8 cellular contexts compared by ENCODE assay signal in genomic region chr2:240567137-240567871, GRCh38. TPM values are rescaled to one million over a fixed set of nuclear protein-coding genes. Genes with fewer than 3 reads are reported as not detected.
DNase-seq lines count a peak whose midpoint lies in the region; ATAC-seq and TF ChIP-seq lines count a peak whose summit lies in the region.

No MANE protein-coding gene starts in this region.

- in situ Hi-C loops in KBM-7 (cut with MboI; ENCODE audit: low pct_unique_long_range_greater_than_20kb, low sequenced_read_pairs), result no loop called here

- H3K9me3 Mint-ChIP-seq in WTC11 (no peaks in the 10 kb centered on the region), naive B cell (no peaks in the 10 kb centered on the region)

- TF ChIP-seq CTCF in WTC11 (IDR thresholded peaks at IDR 0.05), result no peak

- CTCF ChIA-PET in WTC11 (lab: Charles Lee), result interaction anchor here (1.0 to 3.3 kb wide), 6 partner anchors 10 to 137 kb away, joined by 3 to 40 read pairs (median 14); partner anchors contain the start of genes ANKMY1 and CAPN10

- no peaks in the 10 kb centered on the region for H3K36me3 ChIP-seq in endocrine pancreas (ENCODE audit: control insufficient read depth, insufficient read depth, low read length)

- H3K4me3 Mint-ChIP-seq in WTC11 (peak overlapping the region; percentile 69), naive B cell (peak overlapping the region; percentile 82 to 94 (median 90))

- POLR2A ChIA-PET in WTC11 (lab: Charles Lee), result interaction anchor here (1.0 kb wide), 1 partner anchor 19 kb away, joined by 3 read pairs; the partner anchor contains the start of gene CAPN10

- H3K27me3 ChIP-seq in endocrine pancreas (ENCODE audit: control insufficient read depth, insufficient read depth, low read length), result no peaks in the 10 kb centered on the region

- DNase-seq in KBM-7 (peak; percentile 20), WTC11 (ENCODE audit: low spot score) (peak; percentile 10), naive B cell (peak; percentile 20), OCI-M2 (lab: John Stamatoyannopoulos, UW; ENCODE audit: unreplicated experiment) (no peak), GM19238 (ENCODE audit: insufficient read length, low spot score) (no peak), SW480 (ENCODE audit: low spot score) (no peak)

- H3K4me1 Mint-ChIP-seq in WTC11 (peaks cover 20% of the 10 kb centered on the region), naive B cell (peaks cover 54 to 74% (median 71%) of the 10 kb centered on the region in 3 donors)

- no peak overlapping the region for H3K27ac Mint-ChIP-seq in WTC11
- peak overlapping the region; percentile 80 to 96 (median 92) for H3K27ac Mint-ChIP-seq in naive B cell

- H3K4me1 ChIP-seq in endocrine pancreas (ENCODE audit: control insufficient read depth, insufficient read depth, low read length), result peaks cover 6% of the 10 kb centered on the region

- H3K9me3 ChIP-seq in endocrine pancreas (ENCODE audit: control insufficient read depth, low read length), result no peaks in the 10 kb centered on the region

- H3K36me3 Mint-ChIP-seq in WTC11, result no peaks in the 10 kb centered on the region
- no peaks in the 10 kb centered on the region for H3K36me3 Mint-ChIP-seq in naive B cell

- ATAC-seq in WTC11 (no peak), naive B cell (ENCODE audit: low read depth in 2 of 2) (no peak), HG03354 (IDR thresholded peaks at IDR 0.05; ENCODE audit: poor library complexity, severe bottlenecking, unreplicated experiment) (no peak)

- H3K4me3 ChIP-seq in endocrine pancreas (ENCODE audit: control insufficient read depth, insufficient read depth, low read length), result peak overlapping the region; percentile 6

- peak overlapping the region; percentile 22 for H3K9ac ChIP-seq in endocrine pancreas (ENCODE audit: control insufficient read depth, insufficient read depth, low read length)

- H3K27me3 Mint-ChIP-seq in WTC11 (ENCODE audit: low read depth) (peaks cover 28% of the 10 kb centered on the region), naive B cell (no peaks in the 10 kb centered on the region)

TF ChIP-seq in WTC11, 78 proteins besides CTCF, POLR2A, EP300 and RAD21:
- peak; percentile 30; the same call in 1 of the 2 replicates for TF ChIP-seq GABPB1 (CRISPR knock-in tag; IDR thresholded peaks at IDR 0.05)
- TF ChIP-seq ZNF232 (CRISPR knock-in tag; IDR thresholded peaks at IDR 0.05), result no peak
- no peak for TF ChIP-seq SMAD3 (CRISPR knock-in tag; IDR thresholded peaks at IDR 0.05; ENCODE audit: borderline replicate concordance)
- TF ChIP-seq RELA (CRISPR knock-in tag; IDR thresholded peaks at IDR 0.05; ENCODE audit: borderline replicate concordance), result peak; percentile 33; the same call in 1 of the 2 replicates

RNA-seq across cellular contexts. Expression of gene RNPEPL1, which starts 1.0 kb away (rescaled TPM):
- total RNA-seq in WTC11 (2021), result 18.8 to 20.5 TPM (median 19.4 TPM) in 3 replicates
- polyA plus RNA-seq in naive B cell (ENCODE audit: low read depth in 6 of 6), result 10 to 100 TPM; 15.6 to 44.3 (median 28.3) TPM

RNA-seq across cellular contexts. Expression of gene DUSP28, which starts 7.1 kb away (rescaled TPM):
- total RNA-seq in WTC11 (2021), result 2.2 to 2.3 TPM (median 2.2 TPM) in 3 replicates
- polyA plus RNA-seq in naive B cell (ENCODE audit: low read depth in 6 of 6), result 10 to 100 TPM; 20.5 to 39.0 (median 24.7) TPM

RNA-seq across cellular contexts. Expression of gene ANKMY1, which starts 9.5 kb away (rescaled TPM):
- total RNA-seq in WTC11 (2021), result 4.6 to 7.8 TPM (median 5.2 TPM) in 3 replicates
- 10 to 100 TPM in 2 of 6 donors, 1 to 10 TPM in 4; 5.8 to 21.1 (median 8.9) TPM for polyA plus RNA-seq in naive B cell (ENCODE audit: low read depth in 6 of 6)

RNA-seq across cellular contexts. Expression of gene CAPN10, which starts 19.2 kb away (rescaled TPM):
- total RNA-seq in WTC11 (2021), result 51.4 to 61.3 TPM (median 54.6 TPM) in 3 replicates
- polyA plus RNA-seq in naive B cell (ENCODE audit: low read depth in 6 of 6), result 10 to 100 TPM in 1 of 6 donors, 1 to 10 TPM in 5; 1.4 to 19.0 (median 7.5) TPM

RNA-seq across cellular contexts. Expression of gene GPR35, which starts 58.0 kb away (rescaled TPM):
- total RNA-seq in WTC11 (2021), result 0.22 to 0.60 TPM (median 0.46 TPM) in 3 replicates
- 1 to 10 TPM in 2 of 6 donors, under 1 TPM in 3, not detected in 1; 0.54 to 2.9 (median 0.82) TPM for polyA plus RNA-seq in naive B cell (ENCODE audit: low read depth in 6 of 6)

Comparison
In these comparisons a context has a peak if more than half of its experiments do, and no peak if none do; other contexts are left out.
1. DNase-seq: peak in KBM-7 (single experiment), WTC11 (single experiment) and naive B cell (single experiment); none in OCI-M2 (single experiment), GM19238 (single experiment) and SW480 (single experiment).